8 cellular contexts compared by ENCODE assay signal in genomic region chr10:101889256-101890210, GRCh38. TPM values are rescaled to one million over a fixed set of nuclear protein-coding genes. Genes with fewer than 3 reads are reported as not detected.
DNase-seq lines count a peak whose midpoint lies in the region; ATAC-seq and TF ChIP-seq lines count a peak whose summit lies in the region.

No MANE protein-coding gene starts in this region.

- no peak overlapping the region for H3K4me3 ChIP-seq in upper lobe of right lung

- intact Hi-C loops in posterior cingulate gyrus (cut with DNase I), result loop anchor here (1.0 to 5.0 kb wide), 3 partner anchors 49 to 183 kb away; no protein-coding TSS in a partner anchor
- intact Hi-C loops in upper lobe of right lung (cut with DNase I), result no loop called here

- no peaks in the 10 kb centered on the region for H3K4me1 ChIP-seq in upper lobe of right lung

- peaks cover 12% of the 10 kb centered on the region for H3K36me3 ChIP-seq in upper lobe of right lung

- no peaks in the 10 kb centered on the region for H3K9me3 ChIP-seq in upper lobe of right lung

- TF ChIP-seq CTCF in upper lobe of right lung (IDR thresholded peaks at IDR 0.05), result peak; percentile 85

- DNase-seq in SHP77 (lab: John Stamatoyannopoulos, UW) (peak; percentile 63 to 64), SHP77 treated with DMSO at 0.1 percent for 48 hours (lab: John Stamatoyannopoulos, UW) (no peak), KBM-7 (peak; percentile 76), SK-MEL-5 (ENCODE audit: low read depth, low spot score) (peak; percentile 84), germinal center (ENCODE audit: low spot score) (peak; percentile 78), posterior cingulate gyrus (peak; percentile 62 to 96 (median 86)), upper lobe of right lung (peak; percentile 71)
- peak; percentile 53 for DNase-seq in activated gamma-delta T cell treated with anti-CD3 and anti-CD28 coated beads, Interleukin-2, amount 50 U/mL, for 16 hours (ENCODE audit: low read depth)

- in situ Hi-C loops in KBM-7 (cut with MboI; ENCODE audit: low pct_unique_long_range_greater_than_20kb, low sequenced_read_pairs), result no loop called here
- in situ Hi-C loops in SK-MEL-5 (cut with HindIII; ENCODE audit: low pct_unique_long_range_greater_than_20kb, low sequenced_read_pairs), result loop anchor here (25.0 kb wide), 1 partner anchor 98 kb away; no protein-coding TSS in a partner anchor

- H3K27ac ChIP-seq in upper lobe of right lung, result no peak overlapping the region

- no peaks in the 10 kb centered on the region for H3K27me3 ChIP-seq in upper lobe of right lung

- ATAC-seq in upper lobe of right lung, result peak; percentile 86

RNA-seq across cellular contexts. Expression of gene KCNIP2, which starts 45.9 kb away (rescaled TPM):
- total RNA-seq in SK-MEL-5 (2014; rRNA removed; shearing (Covaris generic)), result 1.1 and 1.6 TPM in 2 replicates
- 0.58 and 8.0 TPM in 2 replicates for polyA plus RNA-seq in SK-MEL-5 (2015; cell fraction: cytosol; rRNA removed)
- polyA plus RNA-seq in SK-MEL-5 (2015; cell fraction: nucleus; rRNA removed), result 13.0 and 15.1 TPM in 2 replicates
- total RNA-seq in upper lobe of right lung, result 3.0 TPM
